In the genomic region with DNA sequence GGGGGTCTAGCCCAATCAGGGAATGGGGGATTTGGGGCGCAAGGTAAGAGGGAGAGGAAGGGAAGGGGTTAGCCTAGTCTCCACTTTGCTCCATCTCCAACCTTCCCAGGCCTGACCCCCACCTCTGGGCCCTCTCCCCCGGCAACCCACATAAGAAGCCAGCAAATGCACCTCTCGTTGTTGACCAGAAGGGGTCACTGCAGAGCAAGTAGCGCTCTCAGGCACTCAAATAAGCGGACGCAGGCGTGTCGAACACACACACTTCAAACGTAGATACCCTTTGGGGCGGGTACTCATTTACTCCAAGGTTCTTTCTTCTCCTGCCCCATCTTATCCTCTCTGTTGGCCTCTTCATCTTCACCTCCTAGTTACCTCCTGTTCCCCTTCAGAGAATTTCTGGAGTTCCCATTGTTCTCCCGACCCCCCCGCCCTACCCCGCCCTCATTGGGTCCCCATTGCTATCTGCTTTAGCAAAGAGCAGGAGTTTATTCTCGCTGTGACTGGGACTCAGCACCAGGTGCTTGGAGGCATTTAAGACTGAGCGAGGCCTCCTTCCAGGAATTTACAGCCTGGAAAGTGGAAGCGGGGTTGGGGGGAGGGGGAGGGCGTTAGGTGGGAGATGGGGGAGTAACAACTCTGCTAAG, we compare ENCODE assay signal across 8 cellular contexts. TPM values are rescaled to one million over a fixed set of nuclear protein-coding genes. Genes with fewer than 3 reads are reported as not detected.
DNase-seq lines count a peak whose midpoint lies in the region; ATAC-seq and TF ChIP-seq lines count a peak whose summit lies in the region.

No MANE protein-coding gene starts in this region.

- peaks cover 0 to 20% (median 1%) of the 10 kb centered on the region in 12 donors for H3K4me1 ChIP-seq in heart left ventricle
- no peaks in the 10 kb centered on the region for H3K4me1 ChIP-seq in psoas muscle

- H3K27ac Mint-ChIP-seq in WTC11: no peak overlapping the region

- H3K36me3 ChIP-seq in heart left ventricle (no peaks in the 10 kb centered on the region), psoas muscle (ENCODE audit: insufficient read depth in 1 of 2, low read depth in 1 of 2) (no peaks in the 10 kb centered on the region)

- peaks cover 30% of the 10 kb centered on the region for H3K27me3 Mint-ChIP-seq in WTC11 (ENCODE audit: low read depth)

- 2 to 3% (median 2%) methylated on average over 17 of the region's 17 CpGs for WGBS in heart left ventricle, 4 donors
- 2 to 3% (median 2%) methylated on average over 17 of the region's 17 CpGs for WGBS in psoas muscle, 3 donors

- peaks cover 12 to 79% (median 37%) of the 10 kb centered on the region in 9 donors for H3K27me3 ChIP-seq in heart left ventricle
- H3K27me3 ChIP-seq in psoas muscle (ENCODE audit: insufficient read depth in 3 of 3, low read length in 2 of 3): peaks cover 4 to 68% (median 19%) of the 10 kb centered on the region in 3 donors

- CTCF ChIA-PET in WTC11 (lab: Charles Lee): interaction anchor here (0.7 to 2.6 kb wide), 8 partner anchors 18 to 464 kb away, joined by 3 to 20 read pairs (median 4); no protein-coding TSS in a partner anchor

- H3K36me3 Mint-ChIP-seq in WTC11: no peaks in the 10 kb centered on the region

- H3K4me3 ChIP-seq in heart left ventricle (no peak overlapping the region), psoas muscle (no peak overlapping the region)

- intact Hi-C loops in heart left ventricle (cut with DNase I) (loop anchor here in 8 of 10 donors (5.0 to 10.0 kb wide), 5 partner anchors 432 to 567 kb away; no protein-coding TSS in a partner anchor), psoas muscle (cut with DNase I) (loop anchor here (2.0 to 10.0 kb wide), 2 partner anchors 435 kb away; no protein-coding TSS in a partner anchor)

- H3K27ac ChIP-seq in heart left ventricle: no peak overlapping the region
- H3K27ac ChIP-seq in psoas muscle: no peak overlapping the region

- peaks cover 0 to 2% (median 0%) of the 10 kb centered on the region in 12 donors for H3K9me3 ChIP-seq in heart left ventricle
- no peaks in the 10 kb centered on the region for H3K9me3 ChIP-seq in psoas muscle

- H3K4me1 Mint-ChIP-seq in WTC11: peaks cover 13% of the 10 kb centered on the region

- ATAC-seq in GM21390 (IDR thresholded peaks at IDR 0.05; ENCODE audit: unreplicated experiment) (peak; percentile 57), WTC11 (peak; percentile 60), heart left ventricle (peak in 3 of 4 donors; percentile 52 to 60 (median 55)), psoas muscle (peak in 3 of 4 donors; percentile 42 to 56 (median 53)), GM18868 (IDR thresholded peaks at IDR 0.05; ENCODE audit: unreplicated experiment) (no peak), GM19023 (IDR thresholded peaks at IDR 0.05; ENCODE audit: unreplicated experiment) (no peak)

- peaks cover 3% of the 10 kb centered on the region; the same call in 1 of the 2 replicates for H3K9me3 Mint-ChIP-seq in WTC11

- TF ChIP-seq CTCF in WTC11 (IDR thresholded peaks at IDR 0.05): peak; percentile 72
- peak; percentile 49 to 73 (median 62) for TF ChIP-seq CTCF in heart left ventricle (IDR thresholded peaks at IDR 0.05)
- peak; percentile 61 for TF ChIP-seq CTCF in psoas muscle (IDR thresholded peaks at IDR 0.05)

- peak overlapping the region; percentile 78 for H3K4me3 Mint-ChIP-seq in WTC11

- POLR2A ChIA-PET in WTC11 (lab: Charles Lee): no interaction called here

- no peak for TF ChIP-seq POLR2A in heart left ventricle (IDR thresholded peaks at IDR 0.05)

- peak; percentile 50 for DNase-seq in COR-L47 (lab: John Stamatoyannopoulos, UW)
- peak; percentile 58 to 81 for DNase-seq in NCI-H1930 (lab: John Stamatoyannopoulos, UW)
- peak; percentile 77 for DNase-seq in WTC11 (ENCODE audit: low spot score)
- DNase-seq in heart left ventricle: peak in 4 of 5 donors; percentile 21 to 42 (median 29)
- no peak for DNase-seq in psoas muscle

TF ChIP-seq in WTC11, 78 proteins besides CTCF, POLR2A, EP300 and RAD21:
- no peak for TF ChIP-seq TEAD4 (CRISPR knock-in tag; IDR thresholded peaks at IDR 0.05)
- peak; percentile 49; the same call in 1 of the 2 replicates for TF ChIP-seq ETV6 (CRISPR knock-in tag; IDR thresholded peaks at IDR 0.05)

RNA-seq across cellular contexts. Expression of a gene that starts 1.5 kb away (rescaled TPM):
- total RNA-seq in WTC11 (2021): 0.78 to 0.96 TPM (median 0.96 TPM) in 3 replicates
- total RNA-seq in heart left ventricle: under 1 TPM in 8 of 9 donors, not detected in 1; 0.08 to 0.57 (median 0.27) TPM
- under 1 TPM; 0.04 to 0.42 TPM for polyA plus RNA-seq in heart left ventricle
- under 1 TPM; 0.08 to 0.19 (median 0.13) TPM for total RNA-seq in psoas muscle
- polyA plus RNA-seq in psoas muscle: under 1 TPM; 0.01 to 0.09 (median 0.03) TPM

Comparison
In these comparisons a context has a peak if more than half of its experiments do, and no peak if none do; other contexts are left out.
1. DNase-seq: peak in COR-L47 (single experiment), NCI-H1930 (2 of 2), WTC11 (single experiment) and heart left ventricle (4 of 5); none in psoas muscle (0 of 2).
2. ATAC-seq: peak in GM21390 (single experiment), WTC11 (single experiment), heart left ventricle (3 of 4) and psoas muscle (3 of 4); none in GM18868 (single experiment) and GM19023 (single experiment).
3. Peak in every context shown above with its lines, with median percentiles within 50 percentile points of each other: CTCF ChIP-seq.